In the genomic region with DNA sequence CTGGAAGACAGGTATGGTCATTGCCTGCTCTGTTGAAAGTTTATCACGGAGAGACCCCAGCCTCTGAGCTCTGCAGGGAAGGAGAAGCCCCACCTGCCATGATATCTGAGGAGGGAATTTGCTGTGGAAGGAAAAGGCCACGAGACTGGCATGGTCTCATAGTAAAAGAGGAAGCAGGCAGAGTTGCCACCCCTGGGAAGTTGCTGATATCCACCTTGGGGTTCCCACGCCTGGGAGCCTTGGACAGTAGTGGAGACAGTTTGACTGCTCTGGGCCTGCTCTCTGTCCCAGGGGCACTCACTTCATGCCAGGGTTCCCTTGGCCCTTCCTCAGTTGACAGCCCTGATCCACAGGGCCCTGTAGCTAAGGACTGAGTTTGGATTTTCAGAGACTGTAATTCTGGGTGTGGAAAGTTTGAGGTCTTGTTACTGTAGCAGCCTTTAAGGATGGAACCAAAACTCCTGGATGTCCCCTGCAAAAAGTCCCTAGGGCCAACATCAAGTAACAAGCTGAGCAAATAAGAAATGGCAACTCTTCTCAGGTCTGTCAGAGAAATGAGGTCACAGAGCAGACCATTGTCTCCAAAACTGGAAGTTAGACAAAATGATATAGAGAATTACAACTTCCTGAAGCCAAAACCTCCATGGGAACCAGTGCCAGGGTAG, we compare ENCODE assay signal across 1 cellular context.
TF ChIP-seq lines count a peak whose summit lies in the region.

No MANE protein-coding gene starts in this region.

TF ChIP-seq in endothelial cell of umbilical vein, 7 proteins besides CTCF, POLR2A, EP300 and RAD21 (continued from another document):
- no peak for TF ChIP-seq MYC (IDR thresholded peaks at IDR 0.05; ENCODE audit: low read depth, low read length)
- TF ChIP-seq JUN (IDR thresholded peaks at IDR 0.05; ENCODE audit: borderline replicate concordance, insufficient read depth, insufficient read length, low read depth) = no peak
